In genomic region chr17:66634193-66634592, GRCh38 we compare ENCODE assay signal across 26 cellular contexts.
A peak's percentile ranks its signal among the peaks of the same experiment; 100 is the strongest.
DNase-seq lines count a peak whose midpoint lies in the region; ATAC-seq and TF ChIP-seq lines count a peak whose summit lies in the region.
"Had no signal": no experiment of that assay in that cellular context is flagged by ENCODE, and none has a peak within 500 bp of the region (broad histone marks: within the 10 kb centered on the region; RNA-seq: fewer than 3 reads in every experiment).

No MANE protein-coding gene starts in this region.

- peak overlapping the region; percentile 78 for H3K27ac Mint-ChIP-seq in activated T-cell treated with anti-CD3 and anti-CD28 coated beads, Interleukin-2, amount 50 U/mL, for 72 hours
- peak overlapping the region; percentile 39 for H3K27ac Mint-ChIP-seq in activated CD8-positive, alpha-beta T cell treated with anti-CD3 and anti-CD28 coated beads, Interleukin-2, amount 10 ng/mL, durations not matched to agents 7 days and 5 days
- H3K27ac Mint-ChIP-seq: CD8-positive, alpha-beta T cell; HFFc6 had no signal

- H3K27ac ChIP-seq in neural cell (ENCODE audit: low read length): peak overlapping the region; percentile 75
- H3K27ac ChIP-seq: 22Rv1; BLaER1 treated with 17β-estradiol and CSF1 and Interleukin-3, amounts not matched to agents 10 nM and 100 nM; HL-60; RWPE1 had no signal

- peak; percentile 3 for DNase-seq in NCI-H2227 treated with DMSO at 0.1 percent for 48 hours (lab: John Stamatoyannopoulos, UW)
- DNase-seq in NCI-H2227 (lab: John Stamatoyannopoulos, UW; ENCODE audit: unreplicated experiment): no peak
- no peak for DNase-seq in activated T-cell treated with anti-CD3 and anti-CD28 coated beads, Interleukin-2, amount 50 U/mL, for 72 hours
- DNase-seq in activated T-cell treated with anti-CD3 and anti-CD28 coated beads, Interleukin-2, amount 50 U/mL, for 1 hour: no peak
- DNase-seq in activated CD8-positive, alpha-beta T cell treated with anti-CD3 and anti-CD28 coated beads, Interleukin-2, amount 10 ng/mL, durations not matched to agents 7 days and 5 days: no peak
- no peak for DNase-seq in kidney glomerular epithelial cell (lab: John Stamatoyannopoulos, UW)
- DNase-seq: ACHN; CD8-positive, alpha-beta T cell; DND-41; H9; HFFc6; MM.1S; NCI-H1048; NCI-H1417 treated with DMSO at 0.1 percent for 48 hours; NCI-H187; NK-92 treated with Interleukin-12 subunit alpha and Interleukin-12 subunit beta, amount 100 ng/mL, for 24 hours; SHP77 treated with DMSO at 0.1 percent for 48 hours had no signal

- TF ChIP-seq RAD21 in neural cell (conservative IDR thresholded peaks at IDR 0.05): no peak

- peaks cover 3 to 4% of the 10 kb centered on the region in 2 donors for H3K36me3 Mint-ChIP-seq in activated T-cell treated with anti-CD3 and anti-CD28 coated beads, Interleukin-2, amount 50 U/mL, for 72 hours (ENCODE audit: insufficient read depth in 2 of 2)
- H3K36me3 Mint-ChIP-seq in activated CD8-positive, alpha-beta T cell treated with anti-CD3 and anti-CD28 coated beads, Interleukin-2, amount 10 ng/mL, durations not matched to agents 7 days and 5 days (ENCODE audit: low read depth): peaks cover 1% of the 10 kb centered on the region

- peak overlapping the region; percentile 54 to 77 for H3K4me3 Mint-ChIP-seq in activated T-cell treated with anti-CD3 and anti-CD28 coated beads, Interleukin-2, amount 50 U/mL, for 72 hours
- H3K4me3 Mint-ChIP-seq in activated CD8-positive, alpha-beta T cell treated with anti-CD3 and anti-CD28 coated beads, Interleukin-2, amount 10 ng/mL, durations not matched to agents 7 days and 5 days: no peak overlapping the region
- H3K4me3 Mint-ChIP-seq: CD8-positive, alpha-beta T cell; H9; HFFc6 had no signal

- no peak overlapping the region for H2AFZ ChIP-seq in neural cell (ENCODE audit: low read depth, low read length)

- H3K9me3 Mint-ChIP-seq in activated T-cell treated with anti-CD3 and anti-CD28 coated beads, Interleukin-2, amount 50 U/mL, for 72 hours: peaks cover 0 to 1% of the 10 kb centered on the region in 2 donors
- H3K9me3 Mint-ChIP-seq in activated CD8-positive, alpha-beta T cell treated with anti-CD3 and anti-CD28 coated beads, Interleukin-2, amount 10 ng/mL, durations not matched to agents 7 days and 5 days (ENCODE audit: insufficient read depth): no peaks in the 10 kb centered on the region
- H3K9me3 Mint-ChIP-seq: CD8-positive, alpha-beta T cell; H9; HFFc6 had no signal

- H3K9ac ChIP-seq in neural cell (ENCODE audit: low read length): peak overlapping the region; percentile 28
- H3K9ac ChIP-seq: BLaER1 treated with 17β-estradiol and CSF1 and Interleukin-3, amounts not matched to agents 10 nM and 100 nM had no signal

- CTCF ChIA-PET in activated CD8-positive, alpha-beta T cell treated with anti-CD3 and anti-CD28 coated beads, Interleukin-2, amount 10 ng/mL, durations not matched to agents 7 days and 5 days (lab: Charles Lee): interaction anchor here (0.8 to 1.2 kb wide), 4 partner anchors 9 to 68 kb away, joined by 3 to 4 read pairs (median 3); no protein-coding TSS in a partner anchor

- peak; percentile 99 for TF ChIP-seq EP300 in neural cell (conservative IDR thresholded peaks at IDR 0.05; ENCODE audit: poor library complexity, severe bottlenecking)

- no peaks in the 10 kb centered on the region for H3K36me3 ChIP-seq in neural cell (ENCODE audit: insufficient read depth, low read length)

- H3K4me3 ChIP-seq in neural cell (ENCODE audit: low read length): no peak overlapping the region
- H3K4me3 ChIP-seq: BLaER1 treated with 17β-estradiol and CSF1 and Interleukin-3, amounts not matched to agents 10 nM and 100 nM; GM12878; K562 had no signal

- H3K9me3 ChIP-seq in neural cell (ENCODE audit: low read length): no peaks in the 10 kb centered on the region
- H3K9me3 ChIP-seq: BLaER1 treated with 17β-estradiol and CSF1 and Interleukin-3, amounts not matched to agents 10 nM and 100 nM had no signal

- H3K27me3 Mint-ChIP-seq in activated T-cell treated with anti-CD3 and anti-CD28 coated beads, Interleukin-2, amount 50 U/mL, for 72 hours (ENCODE audit: low read depth): no peaks in the 10 kb centered on the region
- H3K27me3 Mint-ChIP-seq in activated CD8-positive, alpha-beta T cell treated with anti-CD3 and anti-CD28 coated beads, Interleukin-2, amount 10 ng/mL, durations not matched to agents 7 days and 5 days (ENCODE audit: low read depth): no peaks in the 10 kb centered on the region

- H3F3A ChIP-seq in neural cell (ENCODE audit: insufficient read depth, low read length, poor library complexity, severe bottlenecking): no peaks in the 10 kb centered on the region

- H3K4me2 ChIP-seq in neural cell (ENCODE audit: low read length): no peak overlapping the region

- POLR2A ChIA-PET in activated CD8-positive, alpha-beta T cell treated with anti-CD3 and anti-CD28 coated beads, Interleukin-2, amount 10 ng/mL, durations not matched to agents 7 days and 5 days (lab: Charles Lee): no interaction called here

- no peak for TF ChIP-seq CTCF in neural cell (IDR thresholded peaks at IDR 0.05; ENCODE audit: poor library complexity, severe bottlenecking)

- no peaks in the 10 kb centered on the region for H3K79me2 ChIP-seq in neural cell (replicated peaks; ENCODE audit: insufficient read depth, low read length)

- no peaks in the 10 kb centered on the region for H3K27me3 ChIP-seq in neural cell (ENCODE audit: insufficient read depth, low read depth, low read length)
- H3K27me3 ChIP-seq: BLaER1 treated with 17β-estradiol and CSF1 and Interleukin-3, amounts not matched to agents 10 nM and 100 nM had no signal

- H4K20me1 ChIP-seq in neural cell (ENCODE audit: insufficient read depth): no peaks in the 10 kb centered on the region

- ATAC-seq in activated T-cell treated with anti-CD3 and anti-CD28 coated beads, Interleukin-2, amount 50 U/mL, for 72 hours (replicated peaks in 1 of 2): no peak
- no peak for ATAC-seq in activated CD8-positive, alpha-beta T cell treated with anti-CD3 and anti-CD28 coated beads, Interleukin-2, amount 10 ng/mL, durations not matched to agents 7 days and 5 days
- ATAC-seq in HG02642 (IDR thresholded peaks at IDR 0.05; ENCODE audit: poor library complexity, unreplicated experiment): no peak
- ATAC-seq: HepG2, K562 had no signal

- H3K4me1 Mint-ChIP-seq in activated T-cell treated with anti-CD3 and anti-CD28 coated beads, Interleukin-2, amount 50 U/mL, for 72 hours (ENCODE audit: low read depth): peaks cover 73% of the 10 kb centered on the region
- H3K4me1 Mint-ChIP-seq in activated CD8-positive, alpha-beta T cell treated with anti-CD3 and anti-CD28 coated beads, Interleukin-2, amount 10 ng/mL, durations not matched to agents 7 days and 5 days (ENCODE audit: low read depth): peaks cover 47% of the 10 kb centered on the region
- H3K4me1 Mint-ChIP-seq: H9 had no signal

- no peaks in the 10 kb centered on the region for H3K9me2 ChIP-seq in neural cell (ENCODE audit: insufficient read depth, low read length)

TF ChIP-seq in neural cell, 6 proteins besides CTCF, POLR2A, EP300 and RAD21:
- TF ChIP-seq POLR2AphosphoS5 (IDR thresholded peaks at IDR 0.05) (peak; percentile 93), REST (IDR thresholded peaks at IDR 0.05; ENCODE audit: borderline replicate concordance) (peak; percentile 70), EZH2 (IDR thresholded peaks at IDR 0.05; ENCODE audit: borderline replicate concordance, insufficient read depth, low read length, poor library complexity, severe bottlenecking) (no peak), SMC3 (conservative IDR thresholded peaks at IDR 0.05; ENCODE audit: poor library complexity) (no peak), TAF1 (IDR thresholded peaks at IDR 0.05; ENCODE audit: low read depth) (no peak)
TF ChIP-seq in neural cell: peak in this region for 2.
